Comparison of ENCODE assay signal across 30 cellular contexts in the genomic region with DNA sequence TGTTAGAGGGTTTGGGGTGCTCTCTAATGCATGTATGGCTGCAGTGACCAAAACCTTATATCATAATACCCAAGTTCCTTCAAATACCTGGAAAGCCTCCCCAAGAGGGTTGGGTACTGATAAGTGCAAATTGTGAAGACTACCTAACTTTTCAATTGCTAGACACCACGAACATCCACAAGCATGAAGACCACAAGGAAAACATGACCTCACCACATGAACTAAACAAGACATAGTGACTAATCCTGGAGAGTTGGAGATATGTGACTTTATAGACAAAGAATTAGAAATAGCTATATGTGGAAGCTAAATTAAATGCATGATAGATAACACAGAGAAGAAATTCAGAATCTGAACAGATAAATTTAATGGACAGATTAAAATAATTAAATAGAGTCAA. TPM values are rescaled to one million over a fixed set of nuclear protein-coding genes. Genes with fewer than 3 reads are reported as not detected.
DNase-seq lines count a peak whose midpoint lies in the region; ATAC-seq and TF ChIP-seq lines count a peak whose summit lies in the region.
"Had no signal": no experiment of that assay in that cellular context is flagged by ENCODE, and none has a peak within 500 bp of the region (broad histone marks: within the 10 kb centered on the region; RNA-seq: fewer than 3 reads in every experiment).

No MANE protein-coding gene starts in this region.

- intact Hi-C loops in left ventricle myocardium inferior (cut with micrococcal nuclease) = no loop called here

- no peaks in the 10 kb centered on the region for H4K20me1 ChIP-seq in smooth muscle cell (ENCODE audit: low read depth)

- no peak overlapping the region for H3K9ac ChIP-seq in smooth muscle cell (ENCODE audit: low read depth)

- H3K4me1 ChIP-seq in smooth muscle cell (ENCODE audit: low read depth) = no peaks in the 10 kb centered on the region
- H3K4me1 ChIP-seq in left ventricle myocardium inferior = no peaks in the 10 kb centered on the region
- H3K4me1 ChIP-seq: esophagus squamous epithelium, SJCRH30, upper lobe of right lung had no signal

- no peak for ATAC-seq in HG03442 (IDR thresholded peaks at IDR 0.05; ENCODE audit: unreplicated experiment)
- ATAC-seq: activated naive CD8-positive, alpha-beta T cell treated with anti-CD3 and anti-CD28 coated beads, Interleukin-2, amount 50 U/mL, for 24 hours; activated T-cell treated with anti-CD3 and anti-CD28 coated beads, Interleukin-2, amount 50 U/mL, for 4 hours; mucosa of descending colon; upper lobe of right lung had no signal

- no peak overlapping the region for H2AFZ ChIP-seq in smooth muscle cell (ENCODE audit: low read depth)

- H3K36me3 ChIP-seq in smooth muscle cell (ENCODE audit: low read depth) (no peaks in the 10 kb centered on the region), H7 (replicated peaks; ENCODE audit: control insufficient read depth, insufficient read depth, low read length) (no peaks in the 10 kb centered on the region), left ventricle myocardium inferior (no peaks in the 10 kb centered on the region)
- H3K36me3 ChIP-seq: esophagus squamous epithelium, MG63, ovary, SJCRH30, upper lobe of right lung had no signal

- H3F3A ChIP-seq in smooth muscle cell (ENCODE audit: low read depth) = no peaks in the 10 kb centered on the region

- H3K9me3 ChIP-seq in smooth muscle cell (replicated peaks; ENCODE audit: low read depth) (no peaks in the 10 kb centered on the region), left ventricle myocardium inferior (replicated peaks) (peaks cover 44% of the 10 kb centered on the region)
- H3K9me3 ChIP-seq: esophagus squamous epithelium, mucosa of descending colon, ovary, SJCRH30, upper lobe of right lung had no signal

- H3K27me3 ChIP-seq in smooth muscle cell (ENCODE audit: low read depth) (no peaks in the 10 kb centered on the region), H7 (ENCODE audit: control insufficient read depth, insufficient read depth, low read length) (no peaks in the 10 kb centered on the region), left ventricle myocardium inferior (ENCODE audit: low read depth) (no peaks in the 10 kb centered on the region)
- H3K27me3 ChIP-seq: esophagus squamous epithelium, MG63, ovary, SJCRH30, upper lobe of right lung had no signal

- peak overlapping the region; percentile 41 for H3K27ac ChIP-seq in smooth muscle cell (ENCODE audit: low read depth)
- H3K27ac ChIP-seq in left ventricle myocardium inferior (replicated peaks) = no peak overlapping the region
- H3K27ac ChIP-seq: C4-2B, coronary artery, esophagus squamous epithelium, ovary, SJCRH30, upper lobe of right lung had no signal

- no peak overlapping the region for H3K4me2 ChIP-seq in smooth muscle cell

- no peaks in the 10 kb centered on the region for H3K79me2 ChIP-seq in smooth muscle cell (ENCODE audit: low read depth)

- no peak for TF ChIP-seq CTCF in astrocyte of the spinal cord (IDR thresholded peaks at IDR 0.05; ENCODE audit: low read depth, low read length)
- no peak for TF ChIP-seq CTCF in fibroblast of villous mesenchyme (IDR thresholded peaks at IDR 0.05; ENCODE audit: insufficient read depth, low read depth, low read length)
- TF ChIP-seq CTCF in smooth muscle cell (IDR thresholded peaks at IDR 0.05; ENCODE audit: borderline replicate concordance, insufficient read depth, poor library complexity, severe bottlenecking) = no peak
- no peak for TF ChIP-seq CTCF in left ventricle myocardium inferior (IDR thresholded peaks at IDR 0.05; ENCODE audit: borderline replicate concordance)

- H3K4me3 ChIP-seq in astrocyte of the spinal cord (ENCODE audit: low read depth, low read length) (no peak overlapping the region), fibroblast of villous mesenchyme (ENCODE audit: low read depth, low read length) (no peak overlapping the region), smooth muscle cell (no peak overlapping the region), H7 (ENCODE audit: insufficient read depth, low read depth, low read length) (no peak overlapping the region), left ventricle myocardium inferior (no peak overlapping the region)
- H3K4me3 ChIP-seq: coronary artery, esophagus squamous epithelium, lung, MG63, mucosa of descending colon, ovary, SJCRH30, upper lobe of right lung had no signal

- in situ Hi-C loops in astrocyte of the spinal cord (cut with HindIII; ENCODE audit: low sequenced_read_pairs) = no loop called here

- WGBS in smooth muscle cell (ENCODE audit: low lambda C conversion rate) = 53% methylated on average over 1 of the region's 1 CpG

- DNase-seq in HS-5 (ENCODE audit: low read depth) (peak; percentile 5), astrocyte of the spinal cord (ENCODE audit: low read depth, low spot score) (peak; percentile 68), fibroblast of villous mesenchyme (ENCODE audit: low read depth) (peak; percentile 21), smooth muscle cell (lab: John Stamatoyannopoulos, UW; ENCODE audit: unreplicated experiment) (no peak), H7 (no peak), OCI-M2 (lab: John Stamatoyannopoulos, UW; ENCODE audit: unreplicated experiment) (no peak), left ventricle myocardium inferior (no peak)
- DNase-seq: activated CD4-positive, alpha-beta T cell treated with anti-CD3 and anti-CD28 coated beads, Interleukin-2, amount 10 ng/mL, durations not matched to agents 7 days and 5 days; activated naive CD8-positive, alpha-beta T cell treated with anti-CD3 and anti-CD28 coated beads, Interleukin-2, amount 50 U/mL, for 24 hours; activated T-cell treated with anti-CD3 and anti-CD28 coated beads, Interleukin-2, amount 50 U/mL, for 4 hours; Calu3; esophagus squamous epithelium; kidney glomerular epithelial cell; MG63; mucosa of descending colon; NCI-H2029 treated with DMSO at 0.1 percent for 48 hours; NCI-H345; NCI-H748 treated with DMSO at 0.1 percent for 48 hours; ovary; SJCRH30; stimulated activated CD4-positive, alpha-beta T cell treated with anti-CD3 and anti-CD28 coated beads, Interleukin-4, amount 100 ng/mL, for 24 hours; substantia nigra; upper lobe of right lung had no signal

RNA-seq across cellular contexts. Expression of gene AADACL2, which starts 23.9 kb away (rescaled TPM):
- not detected in 2 replicates for total RNA-seq in fibroblast of villous mesenchyme
- total RNA-seq in smooth muscle cell = 2.3 TPM in 1 of 2 replicates, not detected in the other
- polyA plus RNA-seq in smooth muscle cell = not detected in 2 replicates
- total RNA-seq in H7 (2014; rRNA removed; shearing (Covaris generic)) = not detected in 2 replicates
- total RNA-seq in left ventricle myocardium inferior = not detected
- total RNA-seq: activated CD4-positive, alpha-beta T cell treated with anti-CD3 and anti-CD28 coated beads, Interleukin-2, amount 10 ng/mL, durations not matched to agents 7 days and 5 days; activated T-cell treated with anti-CD3 and anti-CD28 coated beads, Interleukin-2, amount 50 U/mL, for 4 hours; Calu3; H1; lung; SJCRH30; upper lobe of right lung; WTC11 had no signal
- polyA plus RNA-seq: AG04450, H1 had no signal

Comparison
In these comparisons a context has a peak if more than half of its experiments do, and no peak if none do; other contexts are left out.
1. DNase-seq: peak in HS-5 (single experiment), astrocyte of the spinal cord (single experiment) and fibroblast of villous mesenchyme (single experiment); none in smooth muscle cell (single experiment), H7 (single experiment), OCI-M2 (single experiment) and left ventricle myocardium inferior (single experiment).